ENCODE assay signal across 13 cellular contexts in the genomic region with DNA sequence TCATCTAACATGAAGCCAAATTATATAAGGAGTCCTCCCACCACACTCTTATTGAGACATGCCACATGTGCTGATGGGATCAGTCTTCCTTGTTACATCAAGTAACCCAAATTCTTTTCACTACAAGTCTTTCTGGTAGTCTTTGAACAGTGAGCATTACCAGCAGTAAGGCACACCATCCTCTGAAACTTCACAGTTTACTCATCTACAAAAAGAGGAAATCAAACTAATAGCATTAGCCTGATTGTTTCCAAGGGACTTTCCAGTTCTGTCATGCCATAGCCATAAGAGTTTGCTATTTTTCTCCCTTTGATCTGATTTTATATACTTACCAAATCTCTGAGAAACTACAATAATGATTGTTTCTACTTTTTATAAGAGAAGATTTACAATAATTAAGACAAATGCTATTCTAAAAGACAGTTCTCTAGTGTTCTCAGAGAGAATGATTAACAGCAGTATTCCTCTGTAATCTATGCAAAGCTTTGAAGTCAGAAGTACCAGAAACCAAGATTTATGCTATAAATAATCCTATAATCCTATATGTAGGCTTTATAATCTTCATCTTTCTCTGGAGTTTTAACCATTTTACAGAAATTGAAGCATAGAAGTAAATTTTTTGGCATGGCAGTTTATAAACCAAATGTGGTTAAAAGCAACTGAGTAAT.
DNase-seq lines count a peak whose midpoint lies in the region; ATAC-seq, FAIRE-seq and TF ChIP-seq lines count a peak whose summit lies in the region.
"Had no signal": no experiment of that assay in that cellular context is flagged by ENCODE, and none has a peak within 500 bp of the region (broad histone marks: within the 10 kb centered on the region; RNA-seq: fewer than 3 reads in every experiment).

No MANE protein-coding gene starts in this region.

- H3K4me1 Mint-ChIP-seq in activated B cell treated with CpG ODN at 0.5 μM for 24 hours: no peaks in the 10 kb centered on the region

- TF ChIP-seq CTCF in activated B cell treated with CpG ODN at 0.5 μM for 24 hours (IDR thresholded peaks at IDR 0.05) (no peak), left ventricle myocardium inferior (IDR thresholded peaks at IDR 0.05; ENCODE audit: borderline replicate concordance) (no peak)

- CTCF ChIA-PET in activated B cell treated with CpG ODN at 0.5 μM for 24 hours (lab: Charles Lee): no interaction called here

- no peak overlapping the region for H3K27ac Mint-ChIP-seq in activated B cell treated with CpG ODN at 0.5 μM for 24 hours
- H3K27ac Mint-ChIP-seq: CD4-positive, CD25-positive, alpha-beta regulatory T cell had no signal

- DNase-seq in activated B cell treated with CpG ODN at 0.5 μM for 24 hours: no peak
- DNase-seq in left ventricle myocardium inferior: no peak
- no peak for DNase-seq in midbrain (lab: John Stamatoyannopoulos, UW)
- DNase-seq in NAMALWA (ENCODE audit: low spot score): no peak
- no peak for DNase-seq in small intestine
- DNase-seq: CD4-positive, CD25-positive, alpha-beta regulatory T cell; mammary epithelial cell; NCI-H2171; posterior cingulate gyrus; thyroid gland had no signal

- H3K36me3 Mint-ChIP-seq in activated B cell treated with CpG ODN at 0.5 μM for 24 hours (ENCODE audit: low read depth): no peaks in the 10 kb centered on the region
- H3K36me3 Mint-ChIP-seq: CD4-positive, CD25-positive, alpha-beta regulatory T cell had no signal

- H3K36me3 ChIP-seq in left ventricle myocardium inferior (no peaks in the 10 kb centered on the region), small intestine (ENCODE audit: control insufficient read depth in 2 of 2, insufficient read depth in 2 of 2, low read length in 2 of 2) (no peaks in the 10 kb centered on the region)
- H3K36me3 ChIP-seq: thyroid gland had no signal

- no peaks in the 10 kb centered on the region for H3K27me3 Mint-ChIP-seq in activated B cell treated with CpG ODN at 0.5 μM for 24 hours

- no peaks in the 10 kb centered on the region for H3K27me3 ChIP-seq in left ventricle myocardium inferior (ENCODE audit: low read depth)
- H3K27me3 ChIP-seq in small intestine (ENCODE audit: control insufficient read depth in 2 of 2, insufficient read depth in 2 of 2, low read length in 2 of 2): no peaks in the 10 kb centered on the region
- H3K27me3 ChIP-seq: thyroid gland had no signal

- H3K9me3 ChIP-seq in left ventricle myocardium inferior (replicated peaks) (no peaks in the 10 kb centered on the region), small intestine (ENCODE audit: control insufficient read depth, low read depth) (no peaks in the 10 kb centered on the region)
- H3K9me3 ChIP-seq: thyroid gland had no signal

- peaks cover 2% of the 10 kb centered on the region for H3K9me3 Mint-ChIP-seq in activated B cell treated with CpG ODN at 0.5 μM for 24 hours

- ATAC-seq in GM18861 (IDR thresholded peaks at IDR 0.05; ENCODE audit: unreplicated experiment): peak; percentile 100
- ATAC-seq in GM21515 (IDR thresholded peaks at IDR 0.05; ENCODE audit: unreplicated experiment): peak; percentile 97
- ATAC-seq in HG03060 (IDR thresholded peaks at IDR 0.05; ENCODE audit: low read depth, unreplicated experiment): peak; percentile 99
- peak; percentile 18 for ATAC-seq in activated B cell treated with CpG ODN at 0.5 μM for 24 hours (ENCODE audit: low read depth)

- H3K27ac ChIP-seq in left ventricle myocardium inferior (replicated peaks) (no peak overlapping the region), small intestine (ENCODE audit: low read depth in 1 of 2, low read length in 1 of 2) (no peak overlapping the region)
- H3K27ac ChIP-seq: thyroid gland had no signal

- no peak for FAIRE-seq in small intestine (lab: Jason Lieb, UNC)

- POLR2A ChIA-PET in activated B cell treated with CpG ODN at 0.5 μM for 24 hours (lab: Charles Lee): no interaction called here

- intact Hi-C loops in activated B cell treated with CpG ODN at 0.5 μM for 24 hours (cut with micrococcal nuclease): no loop called here
- intact Hi-C loops in left ventricle myocardium inferior (cut with micrococcal nuclease): no loop called here

- H3K4me1 ChIP-seq in left ventricle myocardium inferior (no peaks in the 10 kb centered on the region), small intestine (ENCODE audit: control insufficient read depth in 2 of 2, insufficient read depth in 1 of 2, low read depth in 1 of 2, low read length in 1 of 2) (no peaks in the 10 kb centered on the region)
- H3K4me1 ChIP-seq: thyroid gland had no signal

- H3K4me3 ChIP-seq in left ventricle myocardium inferior (no peak overlapping the region), small intestine (ENCODE audit: low read depth in 1 of 2, low read length in 2 of 2) (no peak overlapping the region)
- H3K4me3 ChIP-seq: thyroid gland had no signal

- no peak overlapping the region for H3K4me3 Mint-ChIP-seq in activated B cell treated with CpG ODN at 0.5 μM for 24 hours
- H3K4me3 Mint-ChIP-seq: CD4-positive, CD25-positive, alpha-beta regulatory T cell had no signal

Comparison
In these comparisons a context has a peak if more than half of its experiments do, and no peak if none do; other contexts are left out.
1. ATAC-seq: peak in every context shown above with its lines; median percentile 100 in GM18861; 99 in HG03060; 97 in GM21515; 18 in activated B cell treated with CpG ODN at 0.5 μM for 24 hours.